In genomic region chr16:12262454-12263180, GRCh38 we compare ENCODE assay signal across 15 cellular contexts.
DNase-seq lines count a peak whose midpoint lies in the region; ATAC-seq, FAIRE-seq and TF ChIP-seq lines count a peak whose summit lies in the region.
"Had no signal": no experiment of that assay in that cellular context is flagged by ENCODE, and none has a peak within 500 bp of the region (broad histone marks: within the 10 kb centered on the region; RNA-seq: fewer than 3 reads in every experiment).

No MANE protein-coding gene starts in this region.

- peak overlapping the region; percentile 30; the same call in 2 of the 3 replicates for H3K4me2 ChIP-seq in A549
- no peak overlapping the region for H3K4me2 ChIP-seq in IMR-90 (ENCODE audit: low read depth, low read length)
- H3K4me2 ChIP-seq in K562 (ENCODE audit: insufficient read depth, low read length) = no peak overlapping the region
- H3K4me2 ChIP-seq: PC-9 had no signal

- H3K79me2 ChIP-seq in K562 (ENCODE audit: control insufficient read depth, insufficient read depth, low read length) = no peaks in the 10 kb centered on the region

- no peaks in the 10 kb centered on the region for H3K9me3 Mint-ChIP-seq in naive thymus-derived CD8-positive, alpha-beta T cell
- H3K9me3 Mint-ChIP-seq: central memory CD8-positive, alpha-beta T cell had no signal

- TF ChIP-seq CTCF in A549 (IDR thresholded peaks at IDR 0.05) (no peak), IMR-90 (conservative IDR thresholded peaks at IDR 0.05; ENCODE audit: low read depth, low read length) (no peak), K562 (IDR thresholded peaks at IDR 0.05 in 2 of 3, conservative IDR thresholded peaks at IDR 0.05 in 1 of 3; ENCODE audit: insufficient read depth in 2 of 3, low read depth in 1 of 3, low read length in 3 of 3) (no peak), left lung (IDR thresholded peaks at IDR 0.05) (no peak)

- no peak overlapping the region for H2BK120ac ChIP-seq in IMR-90 (ENCODE audit: low read depth, low read length)

- no peak overlapping the region for H4K91ac ChIP-seq in IMR-90 (ENCODE audit: insufficient read depth, low read depth, low read length)

- WGBS in A549 (ENCODE audit: missing lambda C conversion rate) = 73% methylated on average over 13 of the region's 13 CpGs
- WGBS in IMR-90 (ENCODE audit: extremely low coverage in 2 of 2, insufficient read length in 1 of 2), 2 experiments = 73% methylated on average over 6 of the region's 13 CpGs; no CpG with 5 or more reads in 1 of the 2 experiments
- WGBS in K562 (ENCODE audit: insufficient coverage, low coverage, missing lambda C conversion rate) = 41% methylated on average over 13 of the region's 13 CpGs

- dilution Hi-C loops in IMR-90 (cut with HindIII; ENCODE audit: low sequenced_read_pairs, unreplicated experiment) = no loop called here

- H3K79me1 ChIP-seq in IMR-90 (ENCODE audit: low read depth in 1 of 2, low read length in 2 of 2) = peaks cover 0 to 4% of the 10 kb centered on the region in 2 experiments; a peak in 1 of 4 replicates

- H4K8ac ChIP-seq in IMR-90 (ENCODE audit: low read depth in 2 of 2, low read length in 2 of 2) = no peak overlapping the region

- H4K5ac ChIP-seq in IMR-90 (ENCODE audit: low read depth, low read length) = no peak overlapping the region

- TF ChIP-seq EP300 in A549 (IDR thresholded peaks at IDR 0.05) = no peak
- no peak for TF ChIP-seq EP300 in K562 (IDR thresholded peaks at IDR 0.05; ENCODE audit: low read length)

- no peak overlapping the region for H3K14ac ChIP-seq in IMR-90 (replicated peaks; ENCODE audit: low read depth, low read length)

- H3K27ac ChIP-seq in A549 = no peak overlapping the region
- H3K27ac ChIP-seq in IMR-90 (ENCODE audit: insufficient read depth, low read length) = no peak overlapping the region
- no peak overlapping the region for H3K27ac ChIP-seq in K562 (ENCODE audit: extremely low read depth, low read depth, low read length)
- no peak overlapping the region for H3K27ac ChIP-seq in left lung
- H3K27ac ChIP-seq: PC-9, uterus had no signal

- H3K27me3 Mint-ChIP-seq in naive thymus-derived CD8-positive, alpha-beta T cell = no peaks in the 10 kb centered on the region
- H3K27me3 Mint-ChIP-seq: central memory CD8-positive, alpha-beta T cell had no signal

- H3K4me3 Mint-ChIP-seq in naive thymus-derived CD8-positive, alpha-beta T cell = no peak overlapping the region
- H3K4me3 Mint-ChIP-seq: activated CD8-positive, alpha-beta T cell treated with anti-CD3 and anti-CD28 coated beads, Interleukin-2, amount 10 ng/mL, durations not matched to agents 7 days and 5 days; central memory CD8-positive, alpha-beta T cell had no signal

- in situ Hi-C loops in IMR-90 (cut with MboI; ENCODE audit: low sequenced_read_pairs) (loop anchor here (10.0 kb wide), 1 partner anchor 168 kb away; no protein-coding TSS in a partner anchor), K562 (cut with MboI) (loop anchor here (10.0 kb wide), 1 partner anchor 168 kb away; no protein-coding TSS in a partner anchor)

- no peaks in the 10 kb centered on the region for H3K9me3 ChIP-seq in A549
- H3K9me3 ChIP-seq in IMR-90 (ENCODE audit: control insufficient read depth, insufficient read depth, low read length) = no peaks in the 10 kb centered on the region
- H3K9me3 ChIP-seq in K562 (replicated peaks; ENCODE audit: control insufficient read depth, insufficient read depth, low read depth, low read length) = no peaks in the 10 kb centered on the region
- H3K9me3 ChIP-seq in left lung = no peaks in the 10 kb centered on the region
- H3K9me3 ChIP-seq: uterus had no signal

- no peak overlapping the region for H2BK15ac ChIP-seq in IMR-90 (ENCODE audit: low read depth, low read length)

- H3K23ac ChIP-seq in IMR-90 (ENCODE audit: low read depth, low read length) = no peak overlapping the region

- H3K4me3 ChIP-seq in A549 (no peak overlapping the region), IMR-90 (ENCODE audit: insufficient read depth, low read depth, low read length) (no peak overlapping the region), K562 (no peak overlapping the region), left lung (no peak overlapping the region)
- H3K4me3 ChIP-seq: PC-9, uterus had no signal

- 0 out of 2 replicates have a peak, but pooled peaks cover 2% of the 10 kb centered on the region for H3K9me1 ChIP-seq in IMR-90 (ENCODE audit: insufficient read depth, low read length)
- H3K9me1 ChIP-seq in K562 (ENCODE audit: control insufficient read depth, insufficient read depth, low read length) = no peaks in the 10 kb centered on the region

- no peak overlapping the region for H2BK5ac ChIP-seq in IMR-90 (ENCODE audit: low read depth, low read length, poor library complexity, severe bottlenecking)

- H3K4me1 Mint-ChIP-seq in naive thymus-derived CD8-positive, alpha-beta T cell = peaks cover 0 to 12% (median under 1%) of the 10 kb centered on the region in 4 donors

- H2AK5ac ChIP-seq in IMR-90 (ENCODE audit: low read depth, low read length) = no peak overlapping the region

- TF ChIP-seq POLR2A in A549 (IDR thresholded peaks at IDR 0.05; ENCODE audit: low read length) (no peak), IMR-90 (IDR thresholded peaks at IDR 0.05; ENCODE audit: low read depth, low read length) (no peak), K562 (conservative IDR thresholded peaks at IDR 0.05) (no peak), GM12891 (IDR thresholded peaks at IDR 0.05; ENCODE audit: low read depth, low read length) (no peak)

- CTCF ChIA-PET in A549 (lab: Yijun Ruan, JAX) = interaction anchor here (1.0 kb wide), 1 partner anchor 168 kb away, joined by 3 read pairs; no protein-coding TSS in a partner anchor
- CTCF ChIA-PET in IMR-90 (lab: Yijun Ruan, JAX) = interaction anchor here (0.7 kb wide), 1 partner anchor 167 kb away, joined by 5 read pairs; no protein-coding TSS in a partner anchor
- CTCF ChIA-PET in K562 (lab: Yijun Ruan, JAX; ENCODE audit: low intra/inter-chr PET ratio) = no interaction called here

- peak overlapping the region in 1 of 10 donors; percentile 58 for H3K27ac Mint-ChIP-seq in naive thymus-derived CD8-positive, alpha-beta T cell
- H3K27ac Mint-ChIP-seq: activated CD8-positive, alpha-beta T cell treated with anti-CD3 and anti-CD28 coated beads, Interleukin-2, amount 10 ng/mL, durations not matched to agents 7 days and 5 days had no signal

- H2AFZ ChIP-seq in IMR-90 (replicated peaks; ENCODE audit: low read length, poor library complexity) (no peak overlapping the region), K562 (ENCODE audit: low read depth, low read length) (no peak overlapping the region)
- H2AFZ ChIP-seq: PC-9 had no signal

- TF ChIP-seq RAD21 in A549 (conservative IDR thresholded peaks at IDR 0.05 in 1 of 2, IDR thresholded peaks at IDR 0.05 in 1 of 2) (no peak), IMR-90 (IDR thresholded peaks at IDR 0.05; ENCODE audit: low read length) (no peak), K562 (CRISPR knock-in tag; conservative IDR thresholded peaks at IDR 0.05 in 1 of 2, IDR thresholded peaks at IDR 0.05 in 1 of 2) (no peak)

- intact Hi-C loops in IMR-90 (cut with micrococcal nuclease) (loop anchor here (5.0 kb wide), 1 partner anchor 35 kb away; no protein-coding TSS in a partner anchor), K562 (cut with micrococcal nuclease) (no loop called here), left lung (cut with DNase I) (no loop called here)

- H3K18ac ChIP-seq in IMR-90 (ENCODE audit: low read depth, low read length) = no peak overlapping the region

- H3K36me3 Mint-ChIP-seq in naive thymus-derived CD8-positive, alpha-beta T cell = peaks cover 0 to 24% (median 3%) of the 10 kb centered on the region in 3 donors

- no peak for ATAC-seq in A549
- no peak for ATAC-seq in IMR-90 (ENCODE audit: low read depth)
- ATAC-seq in K562 = no peak
- peak; percentile 50 for ATAC-seq in left lung
- no peak for ATAC-seq in naive thymus-derived CD8-positive, alpha-beta T cell
- ATAC-seq in HG02870 (IDR thresholded peaks at IDR 0.05; ENCODE audit: unreplicated experiment) = no peak
- ATAC-seq: activated CD8-positive, alpha-beta T cell treated with anti-CD3 and anti-CD28 coated beads, Interleukin-2, amount 10 ng/mL, durations not matched to agents 7 days and 5 days had no signal

- no peak overlapping the region for H3K56ac ChIP-seq in IMR-90 (ENCODE audit: extremely low read depth, insufficient read depth, low read length)

- H2BK20ac ChIP-seq in IMR-90 (ENCODE audit: low read depth, low read length) = no peak overlapping the region

- DNase-seq in A549 (ENCODE audit: low read depth in 1 of 2, low spot score in 1 of 2) (peak in 1 of 2 experiments; percentile 19), IMR-90 (peak; percentile 29), K562 (ENCODE audit: extremely low read depth in 1 of 4, low spot score in 3 of 4) (no peak), left lung (no peak), GM12891 (ENCODE audit: insufficient read length, low spot score) (no peak), iPS-NIHi11 (ENCODE audit: low spot score) (no peak)
- no peak for DNase-seq in naive thymus-derived CD8-positive, alpha-beta T cell
- DNase-seq: activated CD8-positive, alpha-beta T cell treated with anti-CD3 and anti-CD28 coated beads, Interleukin-2, amount 10 ng/mL, durations not matched to agents 7 days and 5 days; KBM-7; kidney; NCI-H2081 treated with DMSO at 0.1 percent for 48 hours; PC-9; uterus had no signal

- FAIRE-seq in A549 (lab: Jason Lieb, UNC) = peak; percentile 28
- no peak for FAIRE-seq in K562 (lab: Jason Lieb, UNC)
- FAIRE-seq in GM12891 (lab: Jason Lieb, UNC) = no peak
- FAIRE-seq: kidney had no signal

- no peak overlapping the region for H2AK9ac ChIP-seq in IMR-90 (replicated peaks; ENCODE audit: low read depth, low read length, poor library complexity)

- no peak overlapping the region for H3K4ac ChIP-seq in IMR-90 (ENCODE audit: low read depth, low read length)

- H3K4me1 ChIP-seq in A549 = peaks cover 15% of the 10 kb centered on the region
- peaks cover 11% of the 10 kb centered on the region; the same call in 1 of the 2 replicates for H3K4me1 ChIP-seq in IMR-90 (ENCODE audit: control insufficient read depth, insufficient read depth, low read length)
- peaks cover 0 to 18% of the 10 kb centered on the region in 2 experiments; a peak in 2 of 5 replicates for H3K4me1 ChIP-seq in K562 (replicated peaks in 1 of 2; ENCODE audit: control insufficient read depth in 2 of 2, insufficient read depth in 2 of 2, low read length in 2 of 2)
- peaks cover 0 to 11% of the 10 kb centered on the region in 2 donors for H3K4me1 ChIP-seq in left lung
- H3K4me1 ChIP-seq: uterus had no signal

- POLR2A ChIA-PET in A549 (lab: Yijun Ruan, JAX) = no interaction called here
- POLR2A ChIA-PET in IMR-90 (lab: Charles Lee; ENCODE audit: unreplicated experiment) = no interaction called here
- POLR2A ChIA-PET in K562 (lab: Yijun Ruan, JAX) = interaction anchor here (0.6 to 1.2 kb wide), 3 partner anchors 9 to 245 kb away, joined by 3 read pairs; no protein-coding TSS in a partner anchor
- POLR2A ChIA-PET in naive thymus-derived CD8-positive, alpha-beta T cell (lab: Charles Lee) = no interaction called here

- BruUV-seq in IMR-90 (replicated peaks; lab: Mats Ljungman, UMichigan) = no TSS peak
- no TSS peak for BruUV-seq in K562 (replicated peaks; lab: Mats Ljungman, UMichigan)

- H3K9ac ChIP-seq in IMR-90 (ENCODE audit: low read depth, low read length) (no peak overlapping the region), K562 (ENCODE audit: insufficient read depth in 1 of 2, low read depth in 2 of 2, low read length in 2 of 2) (no peak overlapping the region)

- H3K36me3 ChIP-seq in IMR-90 (ENCODE audit: control insufficient read depth, insufficient read depth, low read length) = no peaks in the 10 kb centered on the region
- H3K36me3 ChIP-seq in K562 (ENCODE audit: control insufficient read depth, insufficient read depth, low read length) = no peaks in the 10 kb centered on the region
- no peaks in the 10 kb centered on the region for H3K36me3 ChIP-seq in left lung
- H3K36me3 ChIP-seq: uterus had no signal

- H4K20me1 ChIP-seq in IMR-90 (ENCODE audit: insufficient read depth, low read length) (no peaks in the 10 kb centered on the region), K562 (replicated peaks; ENCODE audit: control insufficient read depth, insufficient read depth, low read length) (peaks cover 33% of the 10 kb centered on the region)

- H3K27me3 ChIP-seq in IMR-90 (ENCODE audit: control insufficient read depth, insufficient read depth, low read length) (no peaks in the 10 kb centered on the region), K562 (ENCODE audit: control insufficient read depth in 2 of 2, insufficient read depth in 2 of 2, low read length in 2 of 2) (peaks cover 4 to 40% of the 10 kb centered on the region in 2 experiments; a peak in 4 of 5 replicates), left lung (no peaks in the 10 kb centered on the region)
- H3K27me3 ChIP-seq: uterus had no signal

Comparison
In these comparisons a context has a peak if more than half of its experiments do, and no peak if none do; other contexts are left out.
1. Of the 35 proteins assayed by ChIP-seq in both K562 and A549: peak only in K562: none; only in A549: none; in both: CEBPB; in neither: 34.